Comparison of ENCODE assay signal across 8 cellular contexts in the genomic region with DNA sequence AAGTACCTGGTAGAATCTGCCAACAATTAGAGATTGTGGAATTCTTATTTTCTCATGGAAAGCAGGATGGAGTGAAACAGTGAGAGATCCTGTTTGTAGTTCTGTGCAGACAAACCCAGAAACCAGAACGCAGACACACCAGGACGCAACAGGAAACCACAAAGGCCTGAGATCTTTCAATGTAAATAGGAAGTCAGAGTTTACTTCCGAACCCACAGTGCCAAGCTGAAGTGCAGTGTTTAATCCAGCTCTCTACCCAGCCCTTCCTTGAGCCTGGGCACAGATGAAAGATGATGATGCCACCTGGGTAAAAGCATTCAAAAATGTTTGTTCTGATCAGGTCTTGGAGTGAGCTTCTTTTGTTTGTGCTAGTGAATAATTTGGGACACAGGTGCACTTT.
DNase-seq lines count a peak whose midpoint lies in the region; ATAC-seq and TF ChIP-seq lines count a peak whose summit lies in the region.

No MANE protein-coding gene starts in this region.

- H3K4me2 ChIP-seq in Loucy (ENCODE audit: low read depth, low read length, poor library complexity, severe bottlenecking), result peak overlapping the region; percentile 66
- H3K4me2 ChIP-seq in neural progenitor cell, result no peak overlapping the region

- no peak for TF ChIP-seq EP300 in suprapubic skin (IDR thresholded peaks at IDR 0.05)

- no peak overlapping the region for H3K27ac Mint-ChIP-seq in CD4-positive, alpha-beta memory T cell
- no peak overlapping the region for H3K27ac Mint-ChIP-seq in activated CD4-positive, alpha-beta T cell treated with anti-CD3 and anti-CD28 coated beads, Interleukin-2, amount 10 ng/mL, durations not matched to agents 7 days and 5 days
- H3K27ac Mint-ChIP-seq in naive B cell, result peak overlapping the region in 5 of 6 donors; percentile 3 to 77 (median 66)
- no peak overlapping the region for H3K27ac Mint-ChIP-seq in neural progenitor cell
- H3K27ac Mint-ChIP-seq in nephron progenitor cell, result no peak overlapping the region

- POLR2A ChIA-PET in CD4-positive, alpha-beta memory T cell (lab: Charles Lee; ENCODE audit: partially characterized antibody), result interaction anchor here (1.0 kb wide), 1 partner anchor 787 kb away, joined by 4 read pairs; a partner anchor contains a TSS
- POLR2A ChIA-PET in activated CD4-positive, alpha-beta T cell treated with anti-CD3 and anti-CD28 coated beads, Interleukin-2, amount 10 ng/mL, durations not matched to agents 7 days and 5 days (lab: Charles Lee), result no interaction called here

- peaks cover 0 to 3% of the 10 kb centered on the region in 2 donors for H3K27me3 Mint-ChIP-seq in CD4-positive, alpha-beta memory T cell
- peaks cover 28% of the 10 kb centered on the region for H3K27me3 Mint-ChIP-seq in activated CD4-positive, alpha-beta T cell treated with anti-CD3 and anti-CD28 coated beads, Interleukin-2, amount 10 ng/mL, durations not matched to agents 7 days and 5 days
- no peaks in the 10 kb centered on the region for H3K27me3 Mint-ChIP-seq in naive B cell
- H3K27me3 Mint-ChIP-seq in neural progenitor cell (ENCODE audit: insufficient read depth, low read depth), result no peaks in the 10 kb centered on the region
- peaks cover 3% of the 10 kb centered on the region for H3K27me3 Mint-ChIP-seq in nephron progenitor cell (ENCODE audit: low read depth, poor library complexity)

- no peak overlapping the region for H2AFZ ChIP-seq in Loucy (ENCODE audit: low read length)
- H2AFZ ChIP-seq in neural progenitor cell (replicated peaks), result no peak overlapping the region

- no peak overlapping the region for H3K27ac ChIP-seq in CD4-positive, alpha-beta memory T cell (ENCODE audit: low read depth, low read length)
- no peak overlapping the region for H3K27ac ChIP-seq in suprapubic skin
- H3K27ac ChIP-seq in neural progenitor cell, result no peak overlapping the region

- peaks cover 25 to 31% (median 28%) of the 10 kb centered on the region in 4 donors for H3K4me1 Mint-ChIP-seq in CD4-positive, alpha-beta memory T cell
- H3K4me1 Mint-ChIP-seq in activated CD4-positive, alpha-beta T cell treated with anti-CD3 and anti-CD28 coated beads, Interleukin-2, amount 10 ng/mL, durations not matched to agents 7 days and 5 days, result peaks cover 41% of the 10 kb centered on the region
- peaks cover 23 to 33% (median 24%) of the 10 kb centered on the region in 3 donors for H3K4me1 Mint-ChIP-seq in naive B cell
- no peaks in the 10 kb centered on the region for H3K4me1 Mint-ChIP-seq in neural progenitor cell
- peaks cover 14% of the 10 kb centered on the region for H3K4me1 Mint-ChIP-seq in nephron progenitor cell

- H3K36me3 Mint-ChIP-seq in CD4-positive, alpha-beta memory T cell, result peaks cover 0 to 11% of the 10 kb centered on the region in 2 donors
- H3K36me3 Mint-ChIP-seq in activated CD4-positive, alpha-beta T cell treated with anti-CD3 and anti-CD28 coated beads, Interleukin-2, amount 10 ng/mL, durations not matched to agents 7 days and 5 days (ENCODE audit: low read depth), result peaks cover 3% of the 10 kb centered on the region
- H3K36me3 Mint-ChIP-seq in naive B cell (peaks cover 6 to 12% of the 10 kb centered on the region in 2 donors), neural progenitor cell (no peaks in the 10 kb centered on the region), nephron progenitor cell (ENCODE audit: low read depth) (peaks cover 25% of the 10 kb centered on the region)

- 80% methylated on average over 3 of the region's 3 CpGs for WGBS in suprapubic skin

- H3K4me3 ChIP-seq in CD4-positive, alpha-beta memory T cell (ENCODE audit: low read length in 2 of 2), result peak overlapping the region in 1 of 2 donors; percentile 4
- H3K4me3 ChIP-seq in Loucy (ENCODE audit: low read length, poor library complexity, severe bottlenecking), result peak overlapping the region; percentile 43
- H3K4me3 ChIP-seq in suprapubic skin, result no peak overlapping the region
- H3K4me3 ChIP-seq in neural progenitor cell, result no peak overlapping the region

- no peak for TF ChIP-seq POLR2A in suprapubic skin (IDR thresholded peaks at IDR 0.05)

- H3K9me3 ChIP-seq in CD4-positive, alpha-beta memory T cell (ENCODE audit: control insufficient read depth in 1 of 2, low read length in 2 of 2), result no peaks in the 10 kb centered on the region
- peaks cover 7% of the 10 kb centered on the region; the same call in 1 of the 2 replicates for H3K9me3 ChIP-seq in Loucy (ENCODE audit: insufficient read depth, low read depth, low read length)
- H3K9me3 ChIP-seq in suprapubic skin, result no peaks in the 10 kb centered on the region
- peaks cover 5% of the 10 kb centered on the region for H3K9me3 ChIP-seq in neural progenitor cell (ENCODE audit: low read depth)

- H4K20me1 ChIP-seq in Loucy (ENCODE audit: insufficient read depth, low read length, poor library complexity, severe bottlenecking) (no peaks in the 10 kb centered on the region), neural progenitor cell (ENCODE audit: low read depth) (no peaks in the 10 kb centered on the region)

- no peaks in the 10 kb centered on the region for H3K36me3 ChIP-seq in CD4-positive, alpha-beta memory T cell (ENCODE audit: insufficient read depth, low read length)
- H3K36me3 ChIP-seq in Loucy (ENCODE audit: insufficient read depth, low read length) (no peaks in the 10 kb centered on the region), suprapubic skin (no peaks in the 10 kb centered on the region), neural progenitor cell (no peaks in the 10 kb centered on the region)

- intact Hi-C loops in CD4-positive, alpha-beta memory T cell (cut with micrococcal nuclease), result loop anchor here (2.0 kb wide), 1 partner anchor 786 kb away; a partner anchor contains a TSS

- H3K9me3 Mint-ChIP-seq in CD4-positive, alpha-beta memory T cell, result peaks cover 0 to 11% (median 5%) of the 10 kb centered on the region in 8 donors
- peaks cover 4% of the 10 kb centered on the region for H3K9me3 Mint-ChIP-seq in activated CD4-positive, alpha-beta T cell treated with anti-CD3 and anti-CD28 coated beads, Interleukin-2, amount 10 ng/mL, durations not matched to agents 7 days and 5 days
- H3K9me3 Mint-ChIP-seq in naive B cell, result peaks cover 0 to 8% (median 5%) of the 10 kb centered on the region in 7 donors
- H3K9me3 Mint-ChIP-seq in neural progenitor cell, result peaks cover 3% of the 10 kb centered on the region
- H3K9me3 Mint-ChIP-seq in nephron progenitor cell, result peaks cover 24% of the 10 kb centered on the region

- peak overlapping the region in 7 of 8 donors; percentile 22 to 77 (median 68) for H3K4me3 Mint-ChIP-seq in CD4-positive, alpha-beta memory T cell
- peak overlapping the region; percentile 29 for H3K4me3 Mint-ChIP-seq in activated CD4-positive, alpha-beta T cell treated with anti-CD3 and anti-CD28 coated beads, Interleukin-2, amount 10 ng/mL, durations not matched to agents 7 days and 5 days
- peak overlapping the region in 7 of 8 donors; percentile 7 to 79 (median 64) for H3K4me3 Mint-ChIP-seq in naive B cell
- H3K4me3 Mint-ChIP-seq in neural progenitor cell, result no peak overlapping the region
- no peak overlapping the region for H3K4me3 Mint-ChIP-seq in nephron progenitor cell

- H3K4me1 ChIP-seq in CD4-positive, alpha-beta memory T cell (ENCODE audit: insufficient read depth, low read length), result peaks cover 31% of the 10 kb centered on the region
- H3K4me1 ChIP-seq in Loucy (ENCODE audit: insufficient read depth, low read length, poor library complexity, severe bottlenecking), result peaks cover 66% of the 10 kb centered on the region
- peaks cover 8% of the 10 kb centered on the region for H3K4me1 ChIP-seq in suprapubic skin
- peaks cover 7% of the 10 kb centered on the region for H3K4me1 ChIP-seq in neural progenitor cell

- H3K9ac ChIP-seq in Loucy (ENCODE audit: low read depth, low read length, poor library complexity, severe bottlenecking) (peak overlapping the region; percentile 41), neural progenitor cell (no peak overlapping the region)

- CTCF ChIA-PET in CD4-positive, alpha-beta memory T cell (lab: Charles Lee; ENCODE audit: partially characterized antibody), result interaction anchor here (1.4 to 2.3 kb wide), 2 partner anchors 10 to 129 kb away, joined by 3 to 9 read pairs; no protein-coding TSS in a partner anchor
- CTCF ChIA-PET in activated CD4-positive, alpha-beta T cell treated with anti-CD3 and anti-CD28 coated beads, Interleukin-2, amount 10 ng/mL, durations not matched to agents 7 days and 5 days (lab: Charles Lee), result interaction anchor here (1.3 kb wide), 1 partner anchor 48 kb away, joined by 3 read pairs; no protein-coding TSS in a partner anchor

- DNase-seq in CD4-positive, alpha-beta memory T cell, result peak; percentile 35 to 55 (median 46)
- DNase-seq in activated CD4-positive, alpha-beta T cell treated with anti-CD3 and anti-CD28 coated beads, Interleukin-2, amount 10 ng/mL, durations not matched to agents 7 days and 5 days, result peak; percentile 68
- DNase-seq in naive B cell, result peak; percentile 50
- no peak for DNase-seq in suprapubic skin (ENCODE audit: low spot score in 2 of 2)
- DNase-seq in neural progenitor cell (ENCODE audit: low spot score), result no peak
- DNase-seq in nephron progenitor cell, result no peak

- TF ChIP-seq CTCF in Loucy (conservative IDR thresholded peaks at IDR 0.05; ENCODE audit: low read length), result no peak
- TF ChIP-seq CTCF in suprapubic skin (IDR thresholded peaks at IDR 0.05), result no peak
- no peak for TF ChIP-seq CTCF in neural progenitor cell (IDR thresholded peaks at IDR 0.05)
- no peak for TF ChIP-seq CTCF in nephron progenitor cell (IDR thresholded peaks at IDR 0.05)

- H3K27me3 ChIP-seq in CD4-positive, alpha-beta memory T cell (ENCODE audit: insufficient read depth, low read length), result no peaks in the 10 kb centered on the region
- H3K27me3 ChIP-seq in Loucy (ENCODE audit: insufficient read depth, low read length, poor library complexity, severe bottlenecking) (no peaks in the 10 kb centered on the region), suprapubic skin (no peaks in the 10 kb centered on the region), neural progenitor cell (no peaks in the 10 kb centered on the region)

- peak; percentile 72 for ATAC-seq in GM21381 (IDR thresholded peaks at IDR 0.05; ENCODE audit: unreplicated experiment)
- peak; percentile 99 for ATAC-seq in naive B cell (ENCODE audit: low read depth in 2 of 2)

- H3K79me2 ChIP-seq in Loucy (ENCODE audit: insufficient read depth, low read length) (no peaks in the 10 kb centered on the region), neural progenitor cell (ENCODE audit: low read depth) (no peaks in the 10 kb centered on the region)

- H3F3A ChIP-seq in Loucy (ENCODE audit: low read depth) (no peaks in the 10 kb centered on the region), neural progenitor cell (ENCODE audit: low read depth) (no peaks in the 10 kb centered on the region)

- no peaks in the 10 kb centered on the region for H3K9me2 ChIP-seq in Loucy (replicated peaks; ENCODE audit: low read depth, low read length)

Comparison
In these comparisons a context has a peak if more than half of its experiments do, and no peak if none do; other contexts are left out.
1. DNase-seq: peak in CD4-positive, alpha-beta memory T cell (5 of 5), activated CD4-positive, alpha-beta T cell treated with anti-CD3 and anti-CD28 coated beads, Interleukin-2, amount 10 ng/mL, durations not matched to agents 7 days and 5 days (single experiment) and naive B cell (single experiment); none in suprapubic skin (0 of 2), neural progenitor cell (single experiment) and nephron progenitor cell (single experiment).
2. H3K27ac Mint-ChIP-seq: peak in naive B cell (5 of 6); none in CD4-positive, alpha-beta memory T cell (0 of 7), activated CD4-positive, alpha-beta T cell treated with anti-CD3 and anti-CD28 coated beads, Interleukin-2, amount 10 ng/mL, durations not matched to agents 7 days and 5 days (single experiment), neural progenitor cell (single experiment) and nephron progenitor cell (single experiment).
3. H3K4me3 Mint-ChIP-seq: peak in CD4-positive, alpha-beta memory T cell (7 of 8), activated CD4-positive, alpha-beta T cell treated with anti-CD3 and anti-CD28 coated beads, Interleukin-2, amount 10 ng/mL, durations not matched to agents 7 days and 5 days (single experiment) and naive B cell (7 of 8); none in neural progenitor cell (single experiment) and nephron progenitor cell (single experiment).